Comparison of ENCODE assay signal across 20 cellular contexts in the genomic region with DNA sequence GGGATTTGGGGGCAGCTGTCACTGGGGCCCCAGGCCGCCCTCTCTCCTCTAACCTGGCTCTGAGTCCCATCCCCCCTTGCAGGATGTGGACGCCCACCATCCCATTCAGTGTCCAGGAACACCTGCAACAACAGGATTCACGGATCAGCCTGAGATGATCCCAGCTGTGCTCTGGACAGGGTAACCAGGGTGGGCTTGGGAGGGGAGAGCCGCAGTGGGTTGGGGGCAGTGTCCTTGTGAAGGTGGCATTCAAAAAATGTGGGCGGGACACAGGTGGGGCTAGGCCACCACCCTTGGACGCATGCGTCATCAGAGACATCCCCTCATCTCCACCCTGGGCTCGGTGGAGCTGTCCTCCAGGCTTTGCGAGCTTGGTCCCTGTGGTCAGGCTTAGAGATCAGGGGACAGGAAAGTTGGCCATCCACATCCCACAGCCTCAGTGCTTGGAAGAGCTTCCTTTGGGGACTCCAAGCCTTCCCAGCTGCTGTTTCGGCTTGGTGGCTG. TPM values are rescaled to one million over a fixed set of nuclear protein-coding genes. Genes with fewer than 3 reads are reported as not detected.
A peak's percentile ranks its signal among the peaks of the same experiment; 100 is the strongest.
DNase-seq lines count a peak whose midpoint lies in the region; ATAC-seq and TF ChIP-seq lines count a peak whose summit lies in the region.
"Had no signal": no experiment of that assay in that cellular context is flagged by ENCODE, and none has a peak within 500 bp of the region (broad histone marks: within the 10 kb centered on the region; RNA-seq: fewer than 3 reads in every experiment).

No MANE protein-coding gene starts in this region.

- H3K27me3 ChIP-seq in heart left ventricle (no peaks in the 10 kb centered on the region), mesendoderm (ENCODE audit: insufficient read depth, low read length, poor library complexity) (no peaks in the 10 kb centered on the region), stomach (no peaks in the 10 kb centered on the region)
- H3K27me3 ChIP-seq: colonic mucosa, upper lobe of left lung had no signal

- intact Hi-C loops in heart left ventricle (cut with DNase I) (loop anchor here in 5 of 10 donors (5.0 to 10.0 kb wide), 7 partner anchors 96 to 411 kb away; partner anchors contain the start of gene NUBP1 (in 1 of the 5)), left cardiac atrium (cut with DNase I) (loop anchor here in 1 of 2 donors (5.0 kb wide), 1 partner anchor 96 kb away; no protein-coding TSS in a partner anchor), stomach (cut with DNase I; ENCODE audit: low total_unique reads) (no loop called here)

- no peak overlapping the region for H3K23ac ChIP-seq in mesendoderm (ENCODE audit: low read length)

- no peak overlapping the region for H3K18ac ChIP-seq in mesendoderm (ENCODE audit: low read length)

- H3K4me1 ChIP-seq in heart left ventricle (peaks cover 11 to 54% (median 41%) of the 10 kb centered on the region in 12 donors), mesendoderm (ENCODE audit: control insufficient read depth, low read depth, low read length) (no peaks in the 10 kb centered on the region), stomach (peaks cover 7 to 52% (median 31%) of the 10 kb centered on the region in 4 donors)
- H3K4me1 ChIP-seq: colonic mucosa had no signal

- H3K4me2 ChIP-seq in mesendoderm (ENCODE audit: low read length) = no peak overlapping the region

- no peak overlapping the region for H3K4me3 ChIP-seq in heart left ventricle
- no peak overlapping the region for H3K4me3 ChIP-seq in mesendoderm (ENCODE audit: low read length)
- H3K4me3 ChIP-seq in stomach = no peak overlapping the region
- H3K4me3 ChIP-seq: colonic mucosa, SK-N-MC, upper lobe of left lung had no signal

- 82 to 89% (median 83%) methylated on average over 7 to 10 of the region's 10 CpGs for WGBS in heart left ventricle, 4 donors
- no CpG with 5 or more reads among the region's 10 CpGs for WGBS in mesendoderm (ENCODE audit: extremely low coverage, insufficient coverage, low lambda C conversion rate)
- WGBS in stomach, 5 donors = 83 to 92% (median 88%) methylated on average over 9 to 10 of the region's 10 CpGs

- H3K56ac ChIP-seq in mesendoderm (ENCODE audit: low read length) = no peak overlapping the region

- no peaks in the 10 kb centered on the region for H3K79me1 ChIP-seq in mesendoderm (ENCODE audit: low read length)

- no peak overlapping the region for H2BK5ac ChIP-seq in mesendoderm (ENCODE audit: low read length)

- H4K5ac ChIP-seq in mesendoderm (ENCODE audit: low read length) = no peak overlapping the region

- H3K27ac ChIP-seq in heart left ventricle (peak overlapping the region in 11 of 12 donors; percentile 65 to 90 (median 84)), cingulate gyrus (ENCODE audit: low read depth, low read length) (peak overlapping the region; percentile 1), mesendoderm (ENCODE audit: low read depth, low read length) (no peak overlapping the region), stomach (peak overlapping the region in 3 of 5 donors; percentile 22 to 72 (median 42))
- H3K27ac ChIP-seq: 22Rv1, colonic mucosa, SK-N-MC had no signal

- TF ChIP-seq POLR2A in heart left ventricle (IDR thresholded peaks at IDR 0.05) (no peak), stomach (IDR thresholded peaks at IDR 0.05) (no peak)

- TF ChIP-seq EP300 in stomach (IDR thresholded peaks at IDR 0.05) = no peak

- no peak overlapping the region for H2BK120ac ChIP-seq in mesendoderm (ENCODE audit: low read depth, low read length)

- peaks cover 0 to 6% (median 0%) of the 10 kb centered on the region in 12 donors for H3K9me3 ChIP-seq in heart left ventricle
- H3K9me3 ChIP-seq in stomach = no peaks in the 10 kb centered on the region
- H3K9me3 ChIP-seq: colonic mucosa, upper lobe of left lung had no signal

- H3K36me3 ChIP-seq in heart left ventricle (peaks cover 0 to 100% (median 38%) of the 10 kb centered on the region in 9 donors), mesendoderm (ENCODE audit: control insufficient read depth, insufficient read depth, low read length) (peaks cover 3% of the 10 kb centered on the region), stomach (peaks cover 32 to 100% (median 65%) of the 10 kb centered on the region in 4 donors)
- H3K36me3 ChIP-seq: colonic mucosa had no signal

- no peak overlapping the region for H3K4ac ChIP-seq in mesendoderm (ENCODE audit: low read depth, low read length)

- no peak for ATAC-seq in heart left ventricle
- no peak for ATAC-seq in left cardiac atrium
- no peak for ATAC-seq in GM21529 (IDR thresholded peaks at IDR 0.05; ENCODE audit: unreplicated experiment)
- ATAC-seq in GM19397 (IDR thresholded peaks at IDR 0.05; ENCODE audit: unreplicated experiment) = no peak
- ATAC-seq: stimulated activated naive CD8-positive, alpha-beta T cell treated with anti-CD3 and anti-CD28 coated beads, Interleukin-15, amount 100 ng/mL, for 72 hours; T-helper 17 cell had no signal

- no peak overlapping the region for H2BK15ac ChIP-seq in mesendoderm (replicated peaks; ENCODE audit: low read depth)

- no peak overlapping the region for H2AK5ac ChIP-seq in mesendoderm (ENCODE audit: low read length)

- H3K79me2 ChIP-seq in mesendoderm (ENCODE audit: control insufficient read depth, insufficient read depth, low read length) = no peaks in the 10 kb centered on the region

- DNase-seq in heart left ventricle = no peak
- DNase-seq in left cardiac atrium = no peak
- DNase-seq in mesendoderm = peak; percentile 43
- no peak for DNase-seq in stomach
- DNase-seq in hippocampal formation (lab: John Stamatoyannopoulos, UW) = no peak
- DNase-seq: activated CD8-positive, alpha-beta memory T cell treated with anti-CD3 and anti-CD28 coated beads for 24 hours; activated gamma-delta T cell treated with Interleukin-2 at 50 U/mL for 16 hours; activated T-cell treated with anti-CD3 and anti-CD28 coated beads, Interleukin-2, amount 50 U/mL, for 1 hour; colonic mucosa; NCI-H1048; NCI-H1930; retina; stimulated activated naive CD8-positive, alpha-beta T cell treated with anti-CD3 and anti-CD28 coated beads, Interleukin-15, amount 100 ng/mL, for 72 hours; T-helper 17 cell had no signal

- no peak for TF ChIP-seq CTCF in heart left ventricle (IDR thresholded peaks at IDR 0.05)
- TF ChIP-seq CTCF in stomach (IDR thresholded peaks at IDR 0.05) = no peak

- no peak overlapping the region for H4K8ac ChIP-seq in mesendoderm (ENCODE audit: low read depth, low read length)

- H3K9ac ChIP-seq in mesendoderm (ENCODE audit: low read length) = no peak overlapping the region

RNA-seq across cellular contexts. Expression of gene DEXI, which starts 19.1 kb away (rescaled TPM):
- total RNA-seq in heart left ventricle = 100 to 1,000 TPM in 3 of 9 donors, 10 to 100 TPM in 6; 57.2 to 141 (median 82.4) TPM
- polyA plus RNA-seq in heart left ventricle = 100 to 1,000 TPM in 1 of 2 donors, 10 to 100 TPM in 1; 99.9 to 119 TPM
- 10 to 100 TPM; 68.5 to 84.9 TPM for total RNA-seq in left cardiac atrium
- 19.9 TPM for polyA plus RNA-seq in mesendoderm (2013, experiment 1 of 2)
- polyA plus RNA-seq in mesendoderm (2013, experiment 2 of 2) = 18.6 TPM
- total RNA-seq in stomach = 10 to 100 TPM; 16.5 to 97.9 (median 20.4) TPM
- 10 to 100 TPM; 23.7 to 42.8 (median 37.4) TPM for polyA plus RNA-seq in stomach

RNA-seq across cellular contexts. Expression of gene CLEC16A, which starts 21.2 kb away (rescaled TPM):
- total RNA-seq in heart left ventricle (10 to 100 TPM; 20.3 to 41.1 (median 23.7) TPM), left cardiac atrium (10 to 100 TPM; 25.5 to 30.2 TPM), stomach (100 to 1,000 TPM in 2 of 5 donors, 10 to 100 TPM in 3; 20.2 to 176 (median 66.5) TPM)
- polyA plus RNA-seq in heart left ventricle (10 to 100 TPM; 13.8 to 28.5 TPM), stomach (1 to 10 TPM; 5.8 to 8.6 (median 6.7) TPM)
- 13.1 TPM for polyA plus RNA-seq in mesendoderm (2013, experiment 1 of 2)
- polyA plus RNA-seq in mesendoderm (2013, experiment 2 of 2) = 13.2 TPM

RNA-seq across cellular contexts. Expression of gene CIITA, which starts 46.2 kb away (rescaled TPM):
- total RNA-seq in heart left ventricle (10 to 100 TPM in 3 of 9 donors, 1 to 10 TPM in 6; 1.6 to 73.9 (median 8.2) TPM), left cardiac atrium (1 to 10 TPM; 6.6 to 9.9 TPM), stomach (10 to 100 TPM in 3 of 5 donors, 1 to 10 TPM in 1, under 1 TPM in 1; under 0.01 to 67.1 (median 21.2) TPM)
- polyA plus RNA-seq in heart left ventricle (10 to 100 TPM in 1 of 2 donors, 1 to 10 TPM in 1; 2.6 to 10.8 TPM), stomach (10 to 100 TPM in 1 of 3 donors, 1 to 10 TPM in 2; 3.2 to 18.4 (median 4.3) TPM)
- 0.07 TPM for polyA plus RNA-seq in mesendoderm (2013, experiment 1 of 2)
- polyA plus RNA-seq in mesendoderm (2013, experiment 2 of 2) = 0.03 TPM
